In genomic region chr12:111664510-111664909, GRCh38 we compare ENCODE assay signal across 18 cellular contexts. TPM values are rescaled to one million over a fixed set of nuclear protein-coding genes. Genes with fewer than 3 reads are reported as not detected.
DNase-seq lines count a peak whose midpoint lies in the region; ATAC-seq lines count a peak whose summit lies in the region.
"Had no signal": no experiment of that assay in that cellular context is flagged by ENCODE, and none has a peak within 500 bp of the region (broad histone marks: within the 10 kb centered on the region; RNA-seq: fewer than 3 reads in every experiment).

No MANE protein-coding gene starts in this region.

- peaks cover 5% of the 10 kb centered on the region for H3K36me3 Mint-ChIP-seq in activated naive CD8-positive, alpha-beta T cell
- H3K36me3 Mint-ChIP-seq in activated naive CD8-positive, alpha-beta T cell treated with anti-CD3 and anti-CD28 coated beads for 36 hours, result peaks cover 12% of the 10 kb centered on the region
- H3K36me3 Mint-ChIP-seq in stimulated activated naive B cell treated with anti-CD40 and anti-IgM and Interleukin-4, amounts not matched to agents 10 μg/mL and 1 μg/mL and 100 μg/mL, for 72 hours, result peaks cover 29 to 38% of the 10 kb centered on the region in 2 donors

- no peaks in the 10 kb centered on the region for H3K27me3 Mint-ChIP-seq in activated naive CD8-positive, alpha-beta T cell
- no peaks in the 10 kb centered on the region for H3K27me3 Mint-ChIP-seq in activated naive CD8-positive, alpha-beta T cell treated with anti-CD3 and anti-CD28 coated beads for 36 hours
- H3K27me3 Mint-ChIP-seq in stimulated activated naive B cell treated with anti-CD40 and anti-IgM and Interleukin-4, amounts not matched to agents 10 μg/mL and 1 μg/mL and 100 μg/mL, for 72 hours, result no peaks in the 10 kb centered on the region
- H3K27me3 Mint-ChIP-seq: CD8-positive, alpha-beta memory T cell had no signal

- no peaks in the 10 kb centered on the region for H3K9me3 Mint-ChIP-seq in activated naive CD8-positive, alpha-beta T cell (ENCODE audit: low read depth)
- no peaks in the 10 kb centered on the region for H3K9me3 Mint-ChIP-seq in activated naive CD8-positive, alpha-beta T cell treated with anti-CD3 and anti-CD28 coated beads for 36 hours
- no peaks in the 10 kb centered on the region for H3K9me3 Mint-ChIP-seq in stimulated activated naive B cell treated with anti-CD40 and anti-IgM and Interleukin-4, amounts not matched to agents 10 μg/mL and 1 μg/mL and 100 μg/mL, for 72 hours
- H3K9me3 Mint-ChIP-seq: CD8-positive, alpha-beta memory T cell had no signal

- H3K4me3 Mint-ChIP-seq in activated naive CD8-positive, alpha-beta T cell, result no peak overlapping the region
- no peak overlapping the region for H3K4me3 Mint-ChIP-seq in activated naive CD8-positive, alpha-beta T cell treated with anti-CD3 and anti-CD28 coated beads for 36 hours
- H3K4me3 Mint-ChIP-seq in stimulated activated naive B cell treated with anti-CD40 and anti-IgM and Interleukin-4, amounts not matched to agents 10 μg/mL and 1 μg/mL and 100 μg/mL, for 72 hours, result no peak overlapping the region
- H3K4me3 Mint-ChIP-seq: CD8-positive, alpha-beta memory T cell had no signal

- no peak for ATAC-seq in stimulated activated naive B cell treated with anti-CD40 and anti-IgM and Interleukin-4, amounts not matched to agents 10 μg/mL and 1 μg/mL and 100 μg/mL, for 72 hours (replicated peaks)
- ATAC-seq: PC-3 had no signal

- H3K27ac ChIP-seq in angular gyrus (ENCODE audit: low read depth, low read length), result peak overlapping the region; percentile 42
- H3K27ac ChIP-seq: BLaER1 treated with 17β-estradiol and CSF1 and Interleukin-3, amounts not matched to agents 10 nM and 100 nM; GM23248; RWPE1 had no signal

- peak overlapping the region; percentile 41 for H3K27ac Mint-ChIP-seq in activated naive CD8-positive, alpha-beta T cell
- no peak overlapping the region for H3K27ac Mint-ChIP-seq in activated naive CD8-positive, alpha-beta T cell treated with anti-CD3 and anti-CD28 coated beads for 36 hours
- peak overlapping the region; percentile 16 for H3K27ac Mint-ChIP-seq in stimulated activated naive B cell treated with anti-CD40 and anti-IgM and Interleukin-4, amounts not matched to agents 10 μg/mL and 1 μg/mL and 100 μg/mL, for 72 hours

- DNase-seq in activated naive CD8-positive, alpha-beta T cell treated with anti-CD3 and anti-CD28 coated beads for 36 hours, result no peak
- peak; percentile 58 for DNase-seq in left kidney (ENCODE audit: low read depth, low spot score)
- DNase-seq in stimulated activated naive B cell treated with anti-CD40 and anti-IgM and Interleukin-4, amounts not matched to agents 10 μg/mL and 1 μg/mL and 100 μg/mL, for 72 hours, result no peak
- DNase-seq in pons (ENCODE audit: low spot score), result no peak
- DNase-seq in activated CD8-positive, alpha-beta memory T cell treated with anti-CD3 and anti-CD28 coated beads, Interleukin-2, amount 50 U/mL, for 48 hours, result no peak
- no peak for DNase-seq in cerebellum (ENCODE audit: low spot score)
- DNase-seq: CD8-positive, alpha-beta memory T cell; DMS79; GM23248; NCI-H1417 treated with DMSO at 0.1 percent for 48 hours; NCI-H1930; NCI-H2171 treated with DMSO at 0.1 percent for 48 hours; NCI-H446 treated with DMSO at 0.1 percent for 48 hours; PC-3 had no signal

- no peaks in the 10 kb centered on the region for H3K4me1 Mint-ChIP-seq in activated naive CD8-positive, alpha-beta T cell (ENCODE audit: low read depth)
- H3K4me1 Mint-ChIP-seq in activated naive CD8-positive, alpha-beta T cell treated with anti-CD3 and anti-CD28 coated beads for 36 hours, result no peaks in the 10 kb centered on the region
- H3K4me1 Mint-ChIP-seq in stimulated activated naive B cell treated with anti-CD40 and anti-IgM and Interleukin-4, amounts not matched to agents 10 μg/mL and 1 μg/mL and 100 μg/mL, for 72 hours, result peaks cover 0 to 2% of the 10 kb centered on the region in 2 donors

RNA-seq across cellular contexts. Expression of gene BRAP, which starts 21.2 kb away (rescaled TPM):
- total RNA-seq in activated naive CD8-positive, alpha-beta T cell treated with anti-CD3 and anti-CD28 coated beads for 36 hours, result 10 to 100 TPM; 22.4 to 23.0 TPM
- total RNA-seq in cerebellum, result 18.8 TPM

RNA-seq across cellular contexts. Expression of gene ACAD10, which starts 21.3 kb away (rescaled TPM):
- total RNA-seq in activated naive CD8-positive, alpha-beta T cell treated with anti-CD3 and anti-CD28 coated beads for 36 hours, result 10 to 100 TPM; 14.4 to 17.4 TPM
- total RNA-seq in cerebellum, result 35.7 TPM
